In genomic region chr15:40453951-40454350, GRCh38 we compare ENCODE assay signal across 1 cellular context.
TF ChIP-seq lines count a peak whose summit lies in the region.

No MANE protein-coding gene starts in this region.

TF ChIP-seq in GM12878, 131 proteins besides CTCF, POLR2A, EP300 and RAD21:
- peak; percentile 48 for TF ChIP-seq RUNX3 (IDR thresholded peaks at IDR 0.05; ENCODE audit: low read length)
